8 cellular contexts compared by ENCODE assay signal in genomic region chr1:58815069-58815679, GRCh38. TPM values are rescaled to one million over a fixed set of nuclear protein-coding genes. Genes with fewer than 3 reads are reported as not detected.
DNase-seq lines count a peak whose midpoint lies in the region; ATAC-seq and TF ChIP-seq lines count a peak whose summit lies in the region.

No MANE protein-coding gene starts in this region.

- peak overlapping the region; percentile 91 for H3K27ac Mint-ChIP-seq in activated naive CD4-positive, alpha-beta T cell treated with anti-CD3 and anti-CD28 coated beads, Interleukin-2, amount 10 ng/mL, durations not matched to agents 7 days and 5 days

- intact Hi-C loops in OCI-LY7 (cut with micrococcal nuclease; ENCODE audit: unreplicated experiment) = loop anchor here (1.0 to 5.0 kb wide), 2 partner anchors 31 to 88 kb away; partner anchors contain the start of gene JUN

- peak overlapping the region; percentile 75 for H3K4me3 ChIP-seq in OCI-LY7 (ENCODE audit: low read depth, low read length, poor library complexity, severe bottlenecking)
- H3K4me3 ChIP-seq in osteoblast (ENCODE audit: insufficient read depth, low read length) = peak overlapping the region; percentile 74

- CTCF ChIA-PET in OCI-LY7 (lab: Charles Lee; ENCODE audit: unreplicated experiment) = no interaction called here
- CTCF ChIA-PET in activated naive CD4-positive, alpha-beta T cell treated with anti-CD3 and anti-CD28 coated beads, Interleukin-2, amount 10 ng/mL, durations not matched to agents 7 days and 5 days (lab: Charles Lee) = no interaction called here

- no TSS peak for BruUV-seq in OCI-LY7 (replicated peaks; lab: Mats Ljungman, UMichigan)

- peaks cover 30% of the 10 kb centered on the region for H3K4me1 ChIP-seq in OCI-LY7 (ENCODE audit: insufficient read depth, low read length, poor library complexity, severe bottlenecking)
- peaks cover 45% of the 10 kb centered on the region for H3K4me1 ChIP-seq in osteoblast (ENCODE audit: insufficient read depth, low read length)

- DNase-seq in activated T-cell treated with anti-CD3 and anti-CD28 coated beads for 24 hours (ENCODE audit: low read depth) = peak; percentile 34
- no peak for DNase-seq in activated T-cell treated with anti-CD3 and anti-CD28 coated beads for 4 hours
- peak; percentile 72 for DNase-seq in OCI-LY7 (ENCODE audit: low spot score)
- DNase-seq in activated naive CD4-positive, alpha-beta T cell treated with anti-CD3 and anti-CD28 coated beads, Interleukin-2, amount 10 ng/mL, durations not matched to agents 7 days and 5 days = peak; percentile 59
- peak; percentile 28 for DNase-seq in globus pallidus (ENCODE audit: low spot score)
- peak; percentile 95 for DNase-seq in osteoblast (ENCODE audit: insufficient read length, low spot score, missing footprints)
- peak; percentile 91 for DNase-seq in ureter (ENCODE audit: low spot score)

- peak overlapping the region; percentile 99 for H3K4me2 ChIP-seq in OCI-LY7 (ENCODE audit: low read length)
- H3K4me2 ChIP-seq in osteoblast (ENCODE audit: insufficient read depth, low read length) = peak overlapping the region; percentile 96

- no peaks in the 10 kb centered on the region for H3K36me3 ChIP-seq in OCI-LY7 (ENCODE audit: insufficient read depth, low read length)
- H3K36me3 ChIP-seq in osteoblast (ENCODE audit: insufficient read depth, low read length) = no peaks in the 10 kb centered on the region

- peak; percentile 56 for ATAC-seq in HG03025 (IDR thresholded peaks at IDR 0.05; ENCODE audit: low FRiP score, unreplicated experiment)

- no peaks in the 10 kb centered on the region for H3K9me2 ChIP-seq in OCI-LY7 (ENCODE audit: insufficient read depth, low read length)

- POLR2A ChIA-PET in OCI-LY7 (lab: Charles Lee) = no interaction called here

- H4K20me1 ChIP-seq in OCI-LY7 (ENCODE audit: insufficient read depth, low read length) (no peaks in the 10 kb centered on the region), osteoblast (ENCODE audit: insufficient read depth, low read length) (no peaks in the 10 kb centered on the region)

- peak overlapping the region; percentile 74 for H3K27ac ChIP-seq in OCI-LY7 (ENCODE audit: low read depth, low read length, poor library complexity, severe bottlenecking)
- peak overlapping the region; percentile 90 for H3K27ac ChIP-seq in osteoblast (ENCODE audit: low read depth, low read length)

- H3K9me3 Mint-ChIP-seq in activated naive CD4-positive, alpha-beta T cell treated with anti-CD3 and anti-CD28 coated beads, Interleukin-2, amount 10 ng/mL, durations not matched to agents 7 days and 5 days = no peaks in the 10 kb centered on the region

- H3K27me3 ChIP-seq in osteoblast (ENCODE audit: insufficient read depth, low read length) = no peaks in the 10 kb centered on the region

- peaks cover 2% of the 10 kb centered on the region for H3K36me3 Mint-ChIP-seq in activated naive CD4-positive, alpha-beta T cell treated with anti-CD3 and anti-CD28 coated beads, Interleukin-2, amount 10 ng/mL, durations not matched to agents 7 days and 5 days

- peaks cover 49% of the 10 kb centered on the region for H3K4me1 Mint-ChIP-seq in activated naive CD4-positive, alpha-beta T cell treated with anti-CD3 and anti-CD28 coated beads, Interleukin-2, amount 10 ng/mL, durations not matched to agents 7 days and 5 days

- peak overlapping the region; percentile 81 for H3K4me3 Mint-ChIP-seq in activated naive CD4-positive, alpha-beta T cell treated with anti-CD3 and anti-CD28 coated beads, Interleukin-2, amount 10 ng/mL, durations not matched to agents 7 days and 5 days

- H2AFZ ChIP-seq in OCI-LY7 (ENCODE audit: low read length) (peak overlapping the region; percentile 99), osteoblast (ENCODE audit: low read length) (peak overlapping the region; percentile 65)

- no peaks in the 10 kb centered on the region for H3K9me3 ChIP-seq in OCI-LY7 (ENCODE audit: low read length)
- H3K9me3 ChIP-seq in osteoblast (ENCODE audit: low read depth, low read length) = no peaks in the 10 kb centered on the region

- no peak for TF ChIP-seq CTCF in OCI-LY7 (conservative IDR thresholded peaks at IDR 0.05; ENCODE audit: low read length)
- no peak for TF ChIP-seq CTCF in osteoblast (IDR thresholded peaks at IDR 0.05; ENCODE audit: extremely low read depth, low read depth, low read length)

- no peaks in the 10 kb centered on the region for H3K79me2 ChIP-seq in OCI-LY7 (ENCODE audit: insufficient read depth, low read depth, low read length)
- H3K79me2 ChIP-seq in osteoblast (ENCODE audit: insufficient read depth, low read length) = no peaks in the 10 kb centered on the region

- H3K27me3 Mint-ChIP-seq in activated naive CD4-positive, alpha-beta T cell treated with anti-CD3 and anti-CD28 coated beads, Interleukin-2, amount 10 ng/mL, durations not matched to agents 7 days and 5 days = peaks cover 10% of the 10 kb centered on the region

RNA-seq across cellular contexts. Expression of gene JUN, which starts 31.3 kb away (rescaled TPM):
- total RNA-seq in OCI-LY7 (2014; rRNA removed; shearing (Covaris generic)) = 7.7 and 8.1 TPM in 2 replicates
- total RNA-seq in OCI-LY7 (2022) (4.2 and 5.3 TPM in 2 replicates), osteoblast (46.9 and 48.9 TPM in 2 replicates), ureter (37.9 TPM)
